ENCODE assay signal across 1 cellular context in genomic region chr16:84699712-84700517, GRCh38.
A peak's percentile ranks its signal among the peaks of the same experiment; 100 is the strongest.
TF ChIP-seq lines count a peak whose summit lies in the region.

Gene USP10, plus strand, starts transcription at chr16:84700000. Its CDS starts 91 bp downstream, at chr16:84700091.

TF ChIP-seq in HEK293, 187 proteins besides CTCF, POLR2A, EP300 and RAD21 (continued from another document):
- TF ChIP-seq WT1 (tag by site-specific recombination; IDR thresholded peaks at IDR 0.05), result no peak
- no peak for TF ChIP-seq ZNF292 (tag by site-specific recombination; IDR thresholded peaks at IDR 0.05; ENCODE audit: borderline replicate concordance, low read depth)
- TF ChIP-seq HOXC10 (CRISPR knock-in tag; IDR thresholded peaks at IDR 0.05), result no peak
- 0 out of 2 replicates have a peak, but pooled peaks have one; percentile 4 for TF ChIP-seq ZNF449 (tag by site-specific recombination; IDR thresholded peaks at IDR 0.05)
- TF ChIP-seq ZNF221 (tag by site-specific recombination; IDR thresholded peaks at IDR 0.05; ENCODE audit: borderline replicate concordance), result no peak
- no peak for TF ChIP-seq ZNF704 (tag by site-specific recombination; IDR thresholded peaks at IDR 0.05)
- TF ChIP-seq ZNF184 (tag by site-specific recombination; IDR thresholded peaks at IDR 0.05), result no peak
- TF ChIP-seq GLIS1 (tag by site-specific recombination; IDR thresholded peaks at IDR 0.05), result peak; percentile 83
- TF ChIP-seq ZXDB (tag by site-specific recombination; IDR thresholded peaks at IDR 0.05), result peak; percentile 13
- TF ChIP-seq ZNF394 (tag by site-specific recombination; IDR thresholded peaks at IDR 0.05; ENCODE audit: borderline replicate concordance), result no peak
- no peak for TF ChIP-seq PRDM10 (tag by site-specific recombination; IDR thresholded peaks at IDR 0.05)
- no peak for TF ChIP-seq ZNF585B (tag by site-specific recombination; IDR thresholded peaks at IDR 0.05)
- no peak for TF ChIP-seq ZNF266 (tag by site-specific recombination; IDR thresholded peaks at IDR 0.05; ENCODE audit: low read depth)
- TF ChIP-seq MYNN (tag by site-specific recombination; IDR thresholded peaks at IDR 0.05; ENCODE audit: borderline replicate concordance), result no peak
- TF ChIP-seq ZNF510 (tag by site-specific recombination; IDR thresholded peaks at IDR 0.05; ENCODE audit: insufficient replicate concordance), result no peak
- TF ChIP-seq ZNF768 (tag by site-specific recombination; IDR thresholded peaks at IDR 0.05), result no peak
- no peak for TF ChIP-seq ZNF76 (tag by site-specific recombination; IDR thresholded peaks at IDR 0.05; ENCODE audit: borderline replicate concordance, low read depth)
- peak; percentile 89 for TF ChIP-seq ZBTB11 (tag by site-specific recombination; conservative IDR thresholded peaks at IDR 0.05; ENCODE audit: low read depth)
- no peak for TF ChIP-seq ZNF791 (tag by site-specific recombination; IDR thresholded peaks at IDR 0.05)
- TF ChIP-seq BCL6B (tag by site-specific recombination; IDR thresholded peaks at IDR 0.05), result no peak
- TF ChIP-seq YY1 (tag by site-specific recombination; IDR thresholded peaks at IDR 0.05), result 0 out of 2 replicates have a peak, but pooled peaks have one; percentile 14
- no peak for TF ChIP-seq ZNF843 (tag by site-specific recombination; IDR thresholded peaks at IDR 0.05)
- TF ChIP-seq ZFHX2 (tag by site-specific recombination; conservative IDR thresholded peaks at IDR 0.05), result peak; percentile 41; the same call in 1 of the 2 replicates
